16 cellular contexts compared by ENCODE assay signal in genomic region chr20:43655937-43656336, GRCh38. TPM values are rescaled to one million over a fixed set of nuclear protein-coding genes. Genes with fewer than 3 reads are reported as not detected.
DNase-seq lines count a peak whose midpoint lies in the region; ATAC-seq and TF ChIP-seq lines count a peak whose summit lies in the region.
"Had no signal": no experiment of that assay in that cellular context is flagged by ENCODE, and none has a peak within 500 bp of the region (broad histone marks: within the 10 kb centered on the region; RNA-seq: fewer than 3 reads in every experiment).

No MANE protein-coding gene starts in this region.

- no peaks in the 10 kb centered on the region for H3K27me3 ChIP-seq in OCI-LY3 (ENCODE audit: low read depth, low read length)
- H3K27me3 ChIP-seq: thyroid gland had no signal

- CTCF ChIA-PET in activated naive CD4-positive, alpha-beta T cell treated with anti-CD3 and anti-CD28 coated beads for 36 hours (lab: Charles Lee), result no interaction called here

- H3K4me2 ChIP-seq in OCI-LY3 (ENCODE audit: low read length), result peak overlapping the region; percentile 97

- peak overlapping the region; percentile 84 for H3K4me3 ChIP-seq in OCI-LY3 (ENCODE audit: low read length)
- H3K4me3 ChIP-seq: mucosa of descending colon had no signal

- H3K9ac ChIP-seq in OCI-LY3 (ENCODE audit: low read length), result peak overlapping the region; percentile 91; the same call in 1 of the 2 replicates

- no peaks in the 10 kb centered on the region for H4K20me1 ChIP-seq in OCI-LY3 (ENCODE audit: insufficient read depth, low read length)

- peaks cover 8% of the 10 kb centered on the region for H3K4me1 Mint-ChIP-seq in activated naive CD4-positive, alpha-beta T cell treated with anti-CD3 and anti-CD28 coated beads for 36 hours (ENCODE audit: low read depth)
- H3K4me1 Mint-ChIP-seq in brain (peaks cover 20% of the 10 kb centered on the region), progenitor cell of endocrine pancreas (ENCODE audit: low read depth) (peaks cover 7% of the 10 kb centered on the region)

- H3K27ac ChIP-seq in OCI-LY3 (ENCODE audit: low read length), result no peak overlapping the region
- H3K27ac ChIP-seq: thyroid gland had no signal

- no peaks in the 10 kb centered on the region for H3K9me3 ChIP-seq in OCI-LY3 (ENCODE audit: insufficient read depth, low read length)
- H3K9me3 ChIP-seq: mucosa of descending colon, thyroid gland had no signal

- DNase-seq in activated naive CD4-positive, alpha-beta T cell treated with anti-CD3 and anti-CD28 coated beads for 36 hours, result no peak
- no peak for DNase-seq in activated naive CD4-positive, alpha-beta T cell treated with anti-CD3 and anti-CD28 coated beads, Interleukin-2, amount 50 U/mL, for 72 hours (ENCODE audit: low spot score in 2 of 2)
- DNase-seq in progenitor cell of endocrine pancreas (ENCODE audit: low spot score, unreplicated experiment), result no peak
- no peak for DNase-seq in AML-193 (lab: John Stamatoyannopoulos, UW)
- DNase-seq in COLO668 (lab: John Stamatoyannopoulos, UW; ENCODE audit: unreplicated experiment), result no peak
- DNase-seq: DMS153; kidney; mucosa of descending colon; NCI-H1092; NCI-H446; stimulated activated CD4-positive, alpha-beta T cell treated with anti-CD3 and anti-CD28 coated beads, Interleukin-15, amount 100 ng/mL, for 24 hours; SW 1271; thyroid gland had no signal

- H3K9me3 Mint-ChIP-seq in activated naive CD4-positive, alpha-beta T cell treated with anti-CD3 and anti-CD28 coated beads for 36 hours, result no peaks in the 10 kb centered on the region
- H3K9me3 Mint-ChIP-seq in activated naive CD4-positive, alpha-beta T cell treated with anti-CD3 and anti-CD28 coated beads, Interleukin-2, amount 50 U/mL, for 72 hours, result no peaks in the 10 kb centered on the region
- H3K9me3 Mint-ChIP-seq in brain (no peaks in the 10 kb centered on the region), progenitor cell of endocrine pancreas (ENCODE audit: low read depth) (no peaks in the 10 kb centered on the region)

- no peak for ATAC-seq in activated naive CD4-positive, alpha-beta T cell treated with anti-CD3 and anti-CD28 coated beads, Interleukin-2, amount 50 U/mL, for 72 hours
- ATAC-seq in HG03460 (IDR thresholded peaks at IDR 0.05; ENCODE audit: unreplicated experiment), result no peak
- ATAC-seq: mucosa of descending colon had no signal

- no peak overlapping the region for H2AFZ ChIP-seq in OCI-LY3 (ENCODE audit: low read depth, low read length)

- H3K27me3 Mint-ChIP-seq in activated naive CD4-positive, alpha-beta T cell treated with anti-CD3 and anti-CD28 coated beads for 36 hours (ENCODE audit: low read depth), result no peaks in the 10 kb centered on the region
- H3K27me3 Mint-ChIP-seq in brain, result peaks cover 16% of the 10 kb centered on the region
- no peaks in the 10 kb centered on the region for H3K27me3 Mint-ChIP-seq in progenitor cell of endocrine pancreas

- H3K36me3 ChIP-seq in OCI-LY3 (replicated peaks; ENCODE audit: low read depth, low read length), result no peaks in the 10 kb centered on the region
- H3K36me3 ChIP-seq: thyroid gland had no signal

- H3K27ac Mint-ChIP-seq in activated naive CD4-positive, alpha-beta T cell treated with anti-CD3 and anti-CD28 coated beads for 36 hours, result no peak overlapping the region
- H3K27ac Mint-ChIP-seq in activated naive CD4-positive, alpha-beta T cell treated with anti-CD3 and anti-CD28 coated beads, Interleukin-2, amount 50 U/mL, for 72 hours, result peak overlapping the region in 1 of 2 donors; percentile 98
- H3K27ac Mint-ChIP-seq in brain, result peak overlapping the region in 2 of 5 experiments; percentile 40 to 68
- H3K27ac Mint-ChIP-seq in progenitor cell of endocrine pancreas, result peak overlapping the region; percentile 93

- H3K4me3 Mint-ChIP-seq in activated naive CD4-positive, alpha-beta T cell treated with anti-CD3 and anti-CD28 coated beads for 36 hours, result peak overlapping the region; percentile 90
- H3K4me3 Mint-ChIP-seq in brain (peak overlapping the region; percentile 78 to 94 (median 81)), progenitor cell of endocrine pancreas (ENCODE audit: low read depth) (peak overlapping the region; percentile 95)

- peaks cover 11% of the 10 kb centered on the region; the same call in 1 of the 2 replicates for H3K79me2 ChIP-seq in OCI-LY3 (ENCODE audit: low read length)

- intact Hi-C loops in activated naive CD4-positive, alpha-beta T cell treated with anti-CD3 and anti-CD28 coated beads for 36 hours (cut with micrococcal nuclease), result no loop called here

- peaks cover 23% of the 10 kb centered on the region for H3K4me1 ChIP-seq in OCI-LY3 (ENCODE audit: low read length)
- H3K4me1 ChIP-seq: thyroid gland had no signal

- H3K36me3 Mint-ChIP-seq in activated naive CD4-positive, alpha-beta T cell treated with anti-CD3 and anti-CD28 coated beads for 36 hours (ENCODE audit: low read depth), result no peaks in the 10 kb centered on the region
- H3K36me3 Mint-ChIP-seq in activated naive CD4-positive, alpha-beta T cell treated with anti-CD3 and anti-CD28 coated beads, Interleukin-2, amount 50 U/mL, for 72 hours, result no peaks in the 10 kb centered on the region
- H3K36me3 Mint-ChIP-seq in brain, result no peaks in the 10 kb centered on the region
- no peaks in the 10 kb centered on the region for H3K36me3 Mint-ChIP-seq in progenitor cell of endocrine pancreas (ENCODE audit: insufficient read depth)

- TF ChIP-seq CTCF in OCI-LY3 (IDR thresholded peaks at IDR 0.05; ENCODE audit: low read depth, low read length) (no peak), brain (conservative IDR thresholded peaks at IDR 0.05) (no peak), progenitor cell of endocrine pancreas (IDR thresholded peaks at IDR 0.05; ENCODE audit: unreplicated experiment) (no peak)

RNA-seq across cellular contexts. Expression of gene MYBL2, which starts 11.0 kb away (rescaled TPM):
- 100 to 1,000 TPM; 102 to 106 TPM for total RNA-seq in activated naive CD4-positive, alpha-beta T cell treated with anti-CD3 and anti-CD28 coated beads for 36 hours
- total RNA-seq in activated naive CD4-positive, alpha-beta T cell treated with anti-CD3 and anti-CD28 coated beads, Interleukin-2, amount 50 U/mL, for 72 hours, result 100 to 1,000 TPM in 1 of 2 donors, 10 to 100 TPM in 1; 82.6 to 140 TPM
- polyA plus RNA-seq in brain (ENCODE audit: insufficient read depth, low read depth, low replicate concordance), result 148 TPM
- total RNA-seq in progenitor cell of endocrine pancreas, result 43.3 and 44.4 TPM in 2 replicates
